ENCODE assay signal across 17 cellular contexts in genomic region chr6:147699637-147700036, GRCh38.
DNase-seq lines count a peak whose midpoint lies in the region; TF ChIP-seq lines count a peak whose summit lies in the region.
"Had no signal": no experiment of that assay in that cellular context is flagged by ENCODE, and none has a peak within 500 bp of the region (broad histone marks: within the 10 kb centered on the region; RNA-seq: fewer than 3 reads in every experiment).

No MANE protein-coding gene starts in this region.

- CTCF ChIA-PET in MCF 10A (lab: Yijun Ruan, JAX) = interaction anchor here (0.7 kb wide), 1 partner anchor 10 kb away, joined by 3 read pairs; no protein-coding TSS in a partner anchor

- no TSS peak for BruUV-seq in MCF 10A (replicated peaks; lab: Mats Ljungman, UMichigan)

- H3K36me3 ChIP-seq in breast epithelium = no peaks in the 10 kb centered on the region
- H3K36me3 ChIP-seq: SJCRH30 had no signal

- H3K27ac ChIP-seq in breast epithelium = no peak overlapping the region
- 0 out of 2 replicates have a peak overlapping the region, but pooled peaks have one; percentile 16 for H3K27ac ChIP-seq in VCaP
- H3K27ac ChIP-seq: 22Rv1, SJCRH30, skin epidermis, testis had no signal

- no peaks in the 10 kb centered on the region for H3K4me1 ChIP-seq in breast epithelium

- POLR2A ChIA-PET in MCF 10A (lab: Yijun Ruan, JAX) = no interaction called here

- TF ChIP-seq CTCF in MCF 10A (IDR thresholded peaks at IDR 0.05; ENCODE audit: unreplicated experiment) (no peak), breast epithelium (IDR thresholded peaks at IDR 0.05) (no peak), VCaP (conservative IDR thresholded peaks at IDR 0.05) (no peak), foreskin fibroblast (IDR thresholded peaks at IDR 0.05; ENCODE audit: low read depth, low read length) (no peak), GM13977 (IDR thresholded peaks at IDR 0.05; ENCODE audit: extremely low read depth, insufficient read depth, missing control alignments) (no peak)

- TF ChIP-seq POLR2A in breast epithelium (IDR thresholded peaks at IDR 0.05) = no peak

- DNase-seq in MCF 10A (ENCODE audit: unreplicated experiment) (peak; percentile 24), breast epithelium (ENCODE audit: low spot score in 2 of 2) (no peak), foreskin fibroblast (peak; percentile 66 to 85), immature natural killer cell (no peak), GM13977 (ENCODE audit: low spot score) (no peak), NOMO-1 (lab: John Stamatoyannopoulos, UW; ENCODE audit: unreplicated experiment in 2 of 2) (no peak)
- no peak for DNase-seq in activated CD4-positive, alpha-beta T cell treated with anti-CD3 and anti-CD28 coated beads, Interleukin-2, amount 50 U/mL, for 4 hours
- DNase-seq: activated naive CD8-positive, alpha-beta T cell treated with anti-CD3 and anti-CD28 coated beads, Interleukin-2, amount 10 ng/mL, durations not matched to agents 7 days and 5 days; NCI-H187 treated with DMSO at 0.1 percent for 48 hours; NCI-H82; testis had no signal

- H3K27me3 Mint-ChIP-seq in MCF 10A (ENCODE audit: insufficient read depth, unreplicated experiment) (no peaks in the 10 kb centered on the region), immature natural killer cell (ENCODE audit: low read depth in 3 of 3) (no peaks in the 10 kb centered on the region)
- H3K27me3 Mint-ChIP-seq: activated naive CD8-positive, alpha-beta T cell treated with anti-CD3 and anti-CD28 coated beads, Interleukin-2, amount 10 ng/mL, durations not matched to agents 7 days and 5 days; dendritic cell treated with granulocyte-macrophage colony-stimulating factor and Interleukin-4, amounts not matched to agents 40 ng/mL and 50 ng/mL, for 4 days; IgD-negative memory B cell had no signal

- H3K27ac Mint-ChIP-seq in MCF 10A (ENCODE audit: low read depth, unreplicated experiment) (no peak overlapping the region), immature natural killer cell (no peak overlapping the region)
- H3K27ac Mint-ChIP-seq: activated naive CD8-positive, alpha-beta T cell treated with anti-CD3 and anti-CD28 coated beads, Interleukin-2, amount 10 ng/mL, durations not matched to agents 7 days and 5 days; dendritic cell treated with granulocyte-macrophage colony-stimulating factor and Interleukin-4, amounts not matched to agents 40 ng/mL and 50 ng/mL, for 4 days; IgD-negative memory B cell had no signal

- in situ Hi-C loops in GM13977 (cut with MboI; ENCODE audit: low pct_unique_long_range_greater_than_20kb, low sequenced_read_pairs, unreplicated experiment) = no loop called here

- H3K4me3 ChIP-seq in breast epithelium (no peak overlapping the region), foreskin fibroblast (ENCODE audit: low read depth in 1 of 2, low read length in 2 of 2) (no peak overlapping the region)
- H3K4me3 ChIP-seq: SJCRH30, skin epidermis, testis had no signal

- H3K4me3 Mint-ChIP-seq in MCF 10A (ENCODE audit: unreplicated experiment) (no peak overlapping the region), immature natural killer cell (no peak overlapping the region)
- H3K4me3 Mint-ChIP-seq: activated naive CD8-positive, alpha-beta T cell treated with anti-CD3 and anti-CD28 coated beads, Interleukin-2, amount 10 ng/mL, durations not matched to agents 7 days and 5 days; dendritic cell treated with granulocyte-macrophage colony-stimulating factor and Interleukin-4, amounts not matched to agents 40 ng/mL and 50 ng/mL, for 4 days; IgD-negative memory B cell had no signal

- no peaks in the 10 kb centered on the region for H3K36me3 Mint-ChIP-seq in MCF 10A (ENCODE audit: insufficient read depth, unreplicated experiment)
- H3K36me3 Mint-ChIP-seq in immature natural killer cell = no peaks in the 10 kb centered on the region
- H3K36me3 Mint-ChIP-seq: activated naive CD8-positive, alpha-beta T cell treated with anti-CD3 and anti-CD28 coated beads, Interleukin-2, amount 10 ng/mL, durations not matched to agents 7 days and 5 days; IgD-negative memory B cell had no signal

- H3K4me1 Mint-ChIP-seq in MCF 10A (ENCODE audit: insufficient read depth, unreplicated experiment) (no peaks in the 10 kb centered on the region), immature natural killer cell (no peaks in the 10 kb centered on the region)
- H3K4me1 Mint-ChIP-seq: activated naive CD8-positive, alpha-beta T cell treated with anti-CD3 and anti-CD28 coated beads, Interleukin-2, amount 10 ng/mL, durations not matched to agents 7 days and 5 days; IgD-negative memory B cell had no signal

- no peaks in the 10 kb centered on the region for H3K27me3 ChIP-seq in breast epithelium
- H3K27me3 ChIP-seq: SJCRH30, testis had no signal

- H3K9me3 ChIP-seq in breast epithelium = no peaks in the 10 kb centered on the region
- H3K9me3 ChIP-seq: SJCRH30, testis had no signal

- H3K9me3 Mint-ChIP-seq in MCF 10A (ENCODE audit: unreplicated experiment) (peaks cover 7% of the 10 kb centered on the region), immature natural killer cell (peaks cover 0 to 10% (median 5%) of the 10 kb centered on the region in 6 donors)
- H3K9me3 Mint-ChIP-seq: activated naive CD8-positive, alpha-beta T cell treated with anti-CD3 and anti-CD28 coated beads, Interleukin-2, amount 10 ng/mL, durations not matched to agents 7 days and 5 days; dendritic cell treated with granulocyte-macrophage colony-stimulating factor and Interleukin-4, amounts not matched to agents 40 ng/mL and 50 ng/mL, for 4 days had no signal

- intact Hi-C loops in MCF 10A (cut with micrococcal nuclease) = no loop called here
- intact Hi-C loops in breast epithelium (cut with DNase I; ENCODE audit: low total_unique reads) = loop anchor here (2.0 kb wide), 1 partner anchor 43 kb away; no protein-coding TSS in a partner anchor

Comparison
In these comparisons a context has a peak if more than half of its experiments do, and no peak if none do; other contexts are left out.
1. DNase-seq: peak in MCF 10A (single experiment) and foreskin fibroblast (2 of 2); none in breast epithelium (0 of 2), immature natural killer cell (0 of 3), GM13977 (single experiment), activated CD4-positive, alpha-beta T cell treated with anti-CD3 and anti-CD28 coated beads, Interleukin-2, amount 50 U/mL, for 4 hours (0 of 2) and NOMO-1 (0 of 2).